ENCODE assay signal across 15 cellular contexts in the genomic region with DNA sequence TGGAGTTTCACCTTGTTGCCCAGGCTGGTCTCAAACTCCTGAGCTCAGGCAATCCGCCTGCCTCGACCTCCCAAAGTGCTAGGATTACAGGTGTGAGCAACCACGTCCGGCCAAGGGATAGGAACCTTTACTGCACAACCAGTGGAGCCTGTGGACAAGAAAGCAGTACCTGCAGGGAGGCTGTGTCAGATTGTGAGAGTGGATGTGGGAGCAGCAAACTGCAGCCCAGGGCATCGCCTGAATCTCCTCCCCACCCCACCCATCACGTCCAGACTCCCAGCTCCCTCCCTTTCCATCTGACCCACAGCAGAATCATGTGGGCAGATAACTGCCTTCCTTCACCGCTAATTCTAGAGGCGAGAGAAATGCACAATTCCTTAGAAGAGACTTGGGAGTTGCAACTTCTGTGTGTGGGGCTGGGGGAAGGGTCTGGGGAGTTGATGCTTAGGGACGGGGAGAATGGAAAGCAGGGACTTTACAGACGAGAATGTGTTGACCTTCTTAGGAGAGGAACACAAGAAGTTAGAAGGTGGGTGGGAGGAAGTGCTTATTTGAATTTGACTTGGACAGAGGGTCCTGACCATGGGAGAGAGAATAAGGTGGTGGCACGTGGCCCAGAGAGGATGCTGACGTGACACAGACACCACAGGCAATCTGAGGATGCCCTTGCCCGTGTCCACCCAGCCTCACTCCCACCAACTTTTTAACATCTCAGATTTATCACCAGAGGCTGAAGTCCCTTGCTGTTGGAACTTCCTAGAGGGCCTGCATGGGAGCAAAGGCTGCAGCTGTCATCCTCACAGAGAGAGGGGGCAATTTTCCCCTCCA. TPM values are rescaled to one million over a fixed set of nuclear protein-coding genes. Genes with fewer than 3 reads are reported as not detected.
A peak's percentile ranks its signal among the peaks of the same experiment; 100 is the strongest.
DNase-seq lines count a peak whose midpoint lies in the region; ATAC-seq, FAIRE-seq and TF ChIP-seq lines count a peak whose summit lies in the region.
"Had no signal": no experiment of that assay in that cellular context is flagged by ENCODE, and none has a peak within 500 bp of the region (broad histone marks: within the 10 kb centered on the region; RNA-seq: fewer than 3 reads in every experiment).

No MANE protein-coding gene starts in this region.

- H4K20me1 ChIP-seq in K562 (replicated peaks; ENCODE audit: control insufficient read depth, insufficient read depth, low read length) (no peaks in the 10 kb centered on the region), PC-3 (ENCODE audit: low read length) (no peaks in the 10 kb centered on the region)

- no peak for DNase-seq in T-helper 1 cell
- DNase-seq in K562 (ENCODE audit: extremely low read depth in 1 of 4, low spot score in 3 of 4), result peak in 1 of 4 experiments; percentile 40
- DNase-seq in neuronal stem cell (ENCODE audit: low spot score), result no peak
- no peak for DNase-seq in PC-3
- no peak for DNase-seq in NCI-H748 treated with DMSO at 0.1 percent for 48 hours (lab: John Stamatoyannopoulos, UW)
- DNase-seq: dorsolateral prefrontal cortex, foreskin fibroblast, NCI-H2171 had no signal

- H3K9me3 ChIP-seq in KOPT-K1 (ENCODE audit: insufficient read depth, low read length, poor library complexity, severe bottlenecking), result no peaks in the 10 kb centered on the region
- H3K9me3 ChIP-seq in K562 (replicated peaks; ENCODE audit: control insufficient read depth, insufficient read depth, low read depth, low read length), result no peaks in the 10 kb centered on the region
- peaks cover 0 to 2% of the 10 kb centered on the region in 2 donors for H3K9me3 ChIP-seq in neuronal stem cell (replicated peaks in 1 of 2; ENCODE audit: control insufficient read depth in 2 of 2, insufficient read depth in 1 of 2, low read depth in 1 of 2, low read length in 2 of 2)
- H3K9me3 ChIP-seq in PC-3 (ENCODE audit: low read length), result no peaks in the 10 kb centered on the region

- H4K8ac ChIP-seq in neuronal stem cell (ENCODE audit: low read depth, low read length), result no peak overlapping the region

- BruUV-seq in K562 (replicated peaks; lab: Mats Ljungman, UMichigan), result no TSS peak
- BruUV-seq in PC-3 (replicated peaks; lab: Mats Ljungman, UMichigan), result no TSS peak

- H3K23ac ChIP-seq in neuronal stem cell (ENCODE audit: low read depth, low read length, poor library complexity), result no peak overlapping the region

- no peaks in the 10 kb centered on the region for H3F3A ChIP-seq in PC-3 (ENCODE audit: low read length, unreplicated experiment)

- H3K9ac ChIP-seq in K562 (ENCODE audit: insufficient read depth in 1 of 2, low read depth in 2 of 2, low read length in 2 of 2) (no peak overlapping the region), neuronal stem cell (ENCODE audit: low read depth, low read length, poor library complexity) (no peak overlapping the region), PC-3 (ENCODE audit: low read length) (no peak overlapping the region)

- H3K14ac ChIP-seq in neuronal stem cell (ENCODE audit: low read length), result no peak overlapping the region

- H3K4me1 Mint-ChIP-seq in T-helper 1 cell treated with Interleukin-12 subunit alpha and Interleukin-12 subunit beta and Interleukin-4 antibody, amounts not matched to agents 30 μg/mL and 1 μg/mL, for 36 hours (ENCODE audit: low read depth), result peaks cover 67% of the 10 kb centered on the region

- H2AK5ac ChIP-seq in neuronal stem cell (ENCODE audit: low read depth, low read length), result no peak overlapping the region

- H3K79me2 ChIP-seq in K562 (ENCODE audit: control insufficient read depth, insufficient read depth, low read length) (peaks cover 10% of the 10 kb centered on the region), PC-3 (ENCODE audit: low read length) (no peaks in the 10 kb centered on the region)

- H2AFZ ChIP-seq in K562 (ENCODE audit: low read depth, low read length) (peak overlapping the region; percentile 65), neuronal stem cell (ENCODE audit: low read length) (peak overlapping the region; percentile 52), PC-3 (ENCODE audit: low read length) (no peak overlapping the region)

- no peak for TF ChIP-seq RAD21 in K562 (CRISPR knock-in tag; conservative IDR thresholded peaks at IDR 0.05 in 1 of 2, IDR thresholded peaks at IDR 0.05 in 1 of 2)

- TF ChIP-seq CTCF in K562 (IDR thresholded peaks at IDR 0.05 in 2 of 3, conservative IDR thresholded peaks at IDR 0.05 in 1 of 3; ENCODE audit: insufficient read depth in 2 of 3, low read depth in 1 of 3, low read length in 3 of 3) (peak in 2 of 3 experiments; percentile 4 to 8; a peak in 1 of 6 replicates), PC-3 (conservative IDR thresholded peaks at IDR 0.05; ENCODE audit: low read depth, low read length) (no peak)

- H2BK15ac ChIP-seq in neuronal stem cell (ENCODE audit: low read length), result no peak overlapping the region

- no peak overlapping the region for H4K91ac ChIP-seq in neuronal stem cell (ENCODE audit: low read depth, low read length, poor library complexity)

- no peaks in the 10 kb centered on the region for H3K27me3 ChIP-seq in K562 (ENCODE audit: control insufficient read depth in 2 of 2, insufficient read depth in 2 of 2, low read length in 2 of 2)
- no peaks in the 10 kb centered on the region for H3K27me3 ChIP-seq in neuronal stem cell (ENCODE audit: control insufficient read depth in 3 of 3, insufficient read depth in 3 of 3, low read depth in 1 of 3, low read length in 3 of 3)
- peaks cover 25% of the 10 kb centered on the region for H3K27me3 ChIP-seq in PC-3 (ENCODE audit: low read length)
- H3K27me3 ChIP-seq: dorsolateral prefrontal cortex had no signal

- POLR2A ChIA-PET in K562 (lab: Yijun Ruan, JAX), result no interaction called here
- POLR2A ChIA-PET in PC-3 (lab: Charles Lee; ENCODE audit: unreplicated experiment), result no interaction called here

- H3K27ac Mint-ChIP-seq in T-helper 1 cell treated with Interleukin-12 subunit alpha and Interleukin-12 subunit beta and Interleukin-4 antibody, amounts not matched to agents 30 μg/mL and 1 μg/mL, for 36 hours, result peak overlapping the region; percentile 47
- H3K27ac Mint-ChIP-seq: type B pancreatic cell had no signal

- H3K36me3 ChIP-seq in KOPT-K1 (ENCODE audit: insufficient read depth, low read length), result no peaks in the 10 kb centered on the region
- H3K36me3 ChIP-seq in K562 (ENCODE audit: control insufficient read depth, insufficient read depth, low read length), result no peaks in the 10 kb centered on the region
- no peaks in the 10 kb centered on the region for H3K36me3 ChIP-seq in neuronal stem cell (replicated peaks in 1 of 2; ENCODE audit: control insufficient read depth in 2 of 2, insufficient read depth in 2 of 2, low read length in 2 of 2)
- no peaks in the 10 kb centered on the region for H3K36me3 ChIP-seq in PC-3 (ENCODE audit: low read depth, low read length)

- ATAC-seq in K562, result no peak
- no peak for ATAC-seq in PC-3
- ATAC-seq in GM21447 (IDR thresholded peaks at IDR 0.05; ENCODE audit: unreplicated experiment), result no peak

- peak overlapping the region; percentile 31 for H3K4me3 Mint-ChIP-seq in T-helper 1 cell treated with Interleukin-12 subunit alpha and Interleukin-12 subunit beta and Interleukin-4 antibody, amounts not matched to agents 30 μg/mL and 1 μg/mL, for 36 hours
- H3K4me3 Mint-ChIP-seq: type B pancreatic cell had no signal

- peaks cover 9% of the 10 kb centered on the region for H3K36me3 Mint-ChIP-seq in T-helper 1 cell treated with Interleukin-12 subunit alpha and Interleukin-12 subunit beta and Interleukin-4 antibody, amounts not matched to agents 30 μg/mL and 1 μg/mL, for 36 hours (ENCODE audit: low read depth)
- H3K36me3 Mint-ChIP-seq: type B pancreatic cell had no signal

- H3K27ac ChIP-seq in KOPT-K1 (ENCODE audit: low read depth, low read length, poor library complexity, severe bottlenecking) (peak overlapping the region; percentile 98), K562 (ENCODE audit: extremely low read depth, low read depth, low read length) (peak overlapping the region; percentile 50; the same call in 1 of the 3 replicates), neuronal stem cell (replicated peaks; ENCODE audit: low read length) (no peak overlapping the region), PC-3 (ENCODE audit: low read length) (no peak overlapping the region)
- H3K27ac ChIP-seq: 22Rv1 had no signal

- H3K4me3 ChIP-seq in K562 (no peak overlapping the region), neuronal stem cell (ENCODE audit: low read length in 2 of 2) (no peak overlapping the region), PC-3 (ENCODE audit: low read length) (no peak overlapping the region)
- H3K4me3 ChIP-seq: dorsolateral prefrontal cortex had no signal

- no peaks in the 10 kb centered on the region for H3K27me3 Mint-ChIP-seq in T-helper 1 cell treated with Interleukin-12 subunit alpha and Interleukin-12 subunit beta and Interleukin-4 antibody, amounts not matched to agents 30 μg/mL and 1 μg/mL, for 36 hours (ENCODE audit: low read depth)

- WGBS in K562 (ENCODE audit: insufficient coverage, low coverage, missing lambda C conversion rate), result 31% methylated on average over 13 of the region's 13 CpGs
- no CpG with 5 or more reads among the region's 13 CpGs for WGBS in neuronal stem cell (ENCODE audit: extremely low coverage in 2 of 2, insufficient read length in 2 of 2, insufficient replicate concordance in 1 of 2), 2 donors

- no peak overlapping the region for H2BK12ac ChIP-seq in neuronal stem cell (ENCODE audit: low read length)

- no peak for TF ChIP-seq EP300 in K562 (IDR thresholded peaks at IDR 0.05; ENCODE audit: low read length)

- FAIRE-seq in K562 (lab: Jason Lieb, UNC), result no peak
- FAIRE-seq: keratinocyte had no signal

- no peaks in the 10 kb centered on the region for H3K9me1 ChIP-seq in K562 (ENCODE audit: control insufficient read depth, insufficient read depth, low read length)

- no peak overlapping the region for H3K4ac ChIP-seq in neuronal stem cell (ENCODE audit: low read length)

- peaks cover 10 to 54% of the 10 kb centered on the region in 2 experiments for H3K4me1 ChIP-seq in K562 (replicated peaks in 1 of 2; ENCODE audit: control insufficient read depth in 2 of 2, insufficient read depth in 2 of 2, low read length in 2 of 2)
- peaks cover 0 to 4% of the 10 kb centered on the region in 2 donors for H3K4me1 ChIP-seq in neuronal stem cell (ENCODE audit: control insufficient read depth in 2 of 2, insufficient read depth in 1 of 2, low read depth in 1 of 2, low read length in 2 of 2)
- H3K4me1 ChIP-seq in PC-3 (ENCODE audit: insufficient read depth, low read length), result no peaks in the 10 kb centered on the region

- in situ Hi-C loops in K562 (cut with MboI), result no loop called here

- no peak overlapping the region for H2BK5ac ChIP-seq in neuronal stem cell (ENCODE audit: low read length)

- H3K9me3 Mint-ChIP-seq in T-helper 1 cell treated with Interleukin-12 subunit alpha and Interleukin-12 subunit beta and Interleukin-4 antibody, amounts not matched to agents 30 μg/mL and 1 μg/mL, for 36 hours, result no peaks in the 10 kb centered on the region
- H3K9me3 Mint-ChIP-seq: type B pancreatic cell had no signal

- CTCF ChIA-PET in K562 (lab: Yijun Ruan, JAX; ENCODE audit: low intra/inter-chr PET ratio), result no interaction called here
- CTCF ChIA-PET in PC-3 (lab: Charles Lee), result no interaction called here

- H3K4me2 ChIP-seq in K562 (ENCODE audit: insufficient read depth, low read length), result peak overlapping the region; percentile 28; the same call in 1 of the 2 replicates
- no peak overlapping the region for H3K4me2 ChIP-seq in neuronal stem cell (ENCODE audit: insufficient read depth, low read length, poor library complexity, severe bottlenecking)
- no peak overlapping the region for H3K4me2 ChIP-seq in PC-3 (ENCODE audit: low read length)

- H3K79me1 ChIP-seq in neuronal stem cell (ENCODE audit: low read depth, low read length), result no peaks in the 10 kb centered on the region

- TF ChIP-seq POLR2A in K562 (conservative IDR thresholded peaks at IDR 0.05), result no peak

- intact Hi-C loops in K562 (cut with micrococcal nuclease) (no loop called here), PC-3 (cut with micrococcal nuclease) (no loop called here)

- peak overlapping the region; percentile 52 for H3K18ac ChIP-seq in neuronal stem cell (ENCODE audit: low read length)

- peak overlapping the region; percentile 49 for H2BK120ac ChIP-seq in neuronal stem cell (ENCODE audit: low read depth, low read length)

- H3K9me2 ChIP-seq in PC-3 (replicated peaks; ENCODE audit: low read length), result no peaks in the 10 kb centered on the region

RNA-seq across cellular contexts. Expression of a gene that starts 4.5 kb away (rescaled TPM):
- total RNA-seq in K562 (2011; cell fraction: chromatin; rRNA removed; ENCODE audit: low replicate concordance), result 47.9 and 68.9 TPM in 2 replicates
- total RNA-seq in K562 (2011; cell fraction: nucleolus; rRNA removed), result 34.0 and 42.2 TPM in 2 replicates
- 32.6 and 56.7 TPM in 2 replicates for total RNA-seq in K562 (2011; cell fraction: nucleoplasm; rRNA removed)
- total RNA-seq in K562 (2014; rRNA removed) (10.6 and 10.7 TPM in 2 replicates), K562 (2014; rRNA removed; fragmentation: Illumina TruSeq; extraction: Trizol) (14.6 TPM in 2 replicates), K562 (2015; rRNA removed; fragmentation: Illumina TruSeq; extraction: Trizol) (18.6 and 19.4 TPM in 2 replicates), K562 (2021) (22.2 and 24.1 TPM in 2 replicates), PC-3 (2014; rRNA removed) (not detected in 2 replicates)
- polyA plus RNA-seq in K562 (2011; rRNA removed) (28.5 and 42.2 TPM in 2 replicates), K562 (2014; fragmentation: Illumina TruSeq; extraction: Trizol) (23.6 and 31.3 TPM in 2 replicates), K562 (2014; fragmentation: Nextera tagmentation; extraction: Ambion mirVana) (1 to 10 TPM; 4.0 to 5.2 TPM), K562 (2014; rRNA removed) (12.6 and 14.1 TPM in 2 replicates)
- 17.2 and 28.3 TPM in 2 replicates for polyA plus RNA-seq in K562 (2011; cell fraction: cytosol; rRNA removed)
- 88.9 and 151 TPM in 2 replicates for polyA plus RNA-seq in K562 (2011; cell fraction: nucleus; rRNA removed)
- 30.9 and 61.7 TPM in 2 replicates for polyA plus RNA-seq in K562 (2012)
- polyA minus RNA-seq in K562 (2011; rRNA and poly(A)+ RNA removed), result 50.8 and 77.5 TPM in 2 replicates
- 19.4 and 21.4 TPM in 2 replicates for polyA minus RNA-seq in K562 (2011; cell fraction: cytosol; rRNA and poly(A)+ RNA removed)
- 96.3 and 210 TPM in 2 replicates for polyA minus RNA-seq in K562 (2011; cell fraction: nucleus; rRNA and poly(A)+ RNA removed)
- polyA plus RNA-seq in neuronal stem cell (2013, experiment 1 of 2), result 0.01 TPM
- 0.04 TPM for polyA plus RNA-seq in neuronal stem cell (2013, experiment 2 of 2)
- polyA plus RNA-seq: keratinocyte, neural cell had no signal

Comparison
In these comparisons a context has a peak if more than half of its experiments do, and no peak if none do; other contexts are left out.
1. H3K27ac ChIP-seq: peak in KOPT-K1 (single experiment) and K562 (single experiment); none in neuronal stem cell (single experiment) and PC-3 (single experiment).
2. RNA of a gene that starts 4.5 kb away (total RNA-seq): 10.6 to 68.9 TPM in K562; not detected in PC-3; every median in the first group is over 10 times any median in the second.